Comparison of ENCODE assay signal across 17 cellular contexts in the genomic region with DNA sequence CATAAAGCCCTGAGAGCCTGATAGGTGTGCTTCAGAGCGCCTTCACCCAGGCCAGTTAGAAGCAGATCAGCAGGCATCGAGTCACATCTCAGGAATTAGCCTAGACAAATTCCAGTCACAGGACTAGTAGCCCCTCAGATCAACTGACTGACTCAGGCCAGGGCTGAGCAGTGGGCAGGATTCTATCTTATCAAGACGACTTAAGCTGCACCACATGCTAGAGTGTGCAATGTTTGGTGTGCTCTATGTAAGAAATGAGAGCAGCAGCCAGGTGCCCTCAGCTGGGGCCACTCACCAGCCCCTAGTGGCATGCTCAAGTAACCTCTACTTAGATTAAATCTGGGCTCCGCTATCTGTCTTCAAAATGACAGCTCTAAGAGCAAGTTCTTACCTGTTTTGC. TPM values are rescaled to one million over a fixed set of nuclear protein-coding genes. Genes with fewer than 3 reads are reported as not detected.
DNase-seq lines count a peak whose midpoint lies in the region; ATAC-seq and TF ChIP-seq lines count a peak whose summit lies in the region.
"Had no signal": no experiment of that assay in that cellular context is flagged by ENCODE, and none has a peak within 500 bp of the region (broad histone marks: within the 10 kb centered on the region; RNA-seq: fewer than 3 reads in every experiment).

No MANE protein-coding gene starts in this region.

- no peaks in the 10 kb centered on the region for H3K27me3 Mint-ChIP-seq in H9 (ENCODE audit: low read depth)
- H3K27me3 Mint-ChIP-seq: activated CD8-positive, alpha-beta T cell treated with anti-CD3 and anti-CD28 coated beads for 36 hours had no signal

- H3K56ac ChIP-seq in H9 (ENCODE audit: insufficient read length, low read depth, low read length), result no peak overlapping the region

- H4K8ac ChIP-seq in H9 (replicated peaks; ENCODE audit: insufficient read length, low read depth, low read length), result no peak overlapping the region

- H3K4me3 Mint-ChIP-seq in H9, result no peak overlapping the region
- H3K4me3 Mint-ChIP-seq: activated CD8-positive, alpha-beta T cell treated with anti-CD3 and anti-CD28 coated beads for 36 hours had no signal

- no peak overlapping the region for H3T11ph ChIP-seq in H9 (ENCODE audit: low read length)

- peak overlapping the region in 1 of 3 experiments; percentile 70; a peak in 1 of 7 replicates for H3K27ac Mint-ChIP-seq in H9
- H3K27ac Mint-ChIP-seq: activated CD8-positive, alpha-beta T cell treated with anti-CD3 and anti-CD28 coated beads for 36 hours; activated T-helper 2 cell treated with anti-CD3 and anti-CD28 coated beads, Interferon-gamma antibody, Interleukin-2, Interleukin-4, amounts not matched to agents 10 μg/mL and 5 μg/mL and 100 μg/mL, durations not matched to agents 14 hours and 24 hours and 36 hours had no signal

- H3K27ac ChIP-seq in AG04450 (ENCODE audit: low read depth, low read length) (no peak overlapping the region), H9 (ENCODE audit: insufficient read length, low read depth, low read length) (no peak overlapping the region), WERI-Rb-1 (no peak overlapping the region), left lung (no peak overlapping the region), GM23248 (no peak overlapping the region)
- H3K27ac ChIP-seq: gastrocnemius medialis, psoas muscle had no signal

- H3F3A ChIP-seq in GM23248 (ENCODE audit: insufficient read depth), result no peaks in the 10 kb centered on the region

- WGBS in H9 (ENCODE audit: extremely low coverage, insufficient read length, low lambda C conversion rate), result no CpG with 5 or more reads among the region's 4 CpGs
- 80 to 90% methylated on average over 4 of the region's 4 CpGs for WGBS in GM23248 (ENCODE audit: low coverage in 1 of 2, low lambda C conversion rate in 2 of 2, missing lambda C conversion rate in 2 of 2), 2 experiments

- H3K4me3 ChIP-seq in AG04450 (ENCODE audit: low read depth, low read length) (no peak overlapping the region), WERI-Rb-1 (ENCODE audit: low read depth, low read length) (no peak overlapping the region), left lung (no peak overlapping the region), GM23248 (no peak overlapping the region)
- H3K4me3 ChIP-seq: gastrocnemius medialis, psoas muscle had no signal

- H2BK5ac ChIP-seq in H9 (ENCODE audit: insufficient read length, low read length), result no peak overlapping the region

- H3K27me3 ChIP-seq in AG04450 (ENCODE audit: control insufficient read depth, insufficient read depth, low read length) (no peaks in the 10 kb centered on the region), H9 (ENCODE audit: insufficient read depth, low read length) (no peaks in the 10 kb centered on the region), WERI-Rb-1 (ENCODE audit: insufficient read depth, low read depth, severe bottlenecking) (no peaks in the 10 kb centered on the region), left lung (no peaks in the 10 kb centered on the region), GM23248 (replicated peaks; ENCODE audit: insufficient read depth) (no peaks in the 10 kb centered on the region)
- H3K27me3 ChIP-seq: gastrocnemius medialis had no signal

- no peak overlapping the region for H2BK15ac ChIP-seq in H9 (ENCODE audit: low read depth, low read length)

- no peak overlapping the region for H2BK12ac ChIP-seq in H9 (ENCODE audit: insufficient read length, low read depth, low read length)

- ATAC-seq in left lung (no peak), HG03135 (IDR thresholded peaks at IDR 0.05; ENCODE audit: unreplicated experiment) (no peak)
- ATAC-seq: activated CD8-positive, alpha-beta T cell treated with anti-CD3 and anti-CD28 coated beads for 36 hours; gastrocnemius medialis; psoas muscle had no signal

- H2BK20ac ChIP-seq in H9 (ENCODE audit: low read depth, low read length, poor library complexity, severe bottlenecking), result no peak overlapping the region

- H3K36me3 ChIP-seq in WERI-Rb-1 (peaks cover 29% of the 10 kb centered on the region), left lung (peaks cover 0 to 66% of the 10 kb centered on the region in 2 donors), GM23248 (ENCODE audit: low read depth) (peaks cover 12% of the 10 kb centered on the region; the same call in 1 of the 2 replicates)

- H4K20me1 ChIP-seq in H9 (ENCODE audit: control insufficient read depth, insufficient read depth, insufficient read length) (no peaks in the 10 kb centered on the region), GM23248 (ENCODE audit: insufficient read depth) (no peaks in the 10 kb centered on the region)

- H2AFZ ChIP-seq in H9 (ENCODE audit: low read length), result no peak overlapping the region
- no peak overlapping the region for H2AFZ ChIP-seq in GM23248

- H2BK120ac ChIP-seq in H9 (ENCODE audit: low read depth, low read length, poor library complexity, severe bottlenecking), result no peak overlapping the region

- H3K14ac ChIP-seq in H9 (ENCODE audit: insufficient read depth, low read length), result no peak overlapping the region

- intact Hi-C loops in left lung (cut with DNase I), result no loop called here

- no peaks in the 10 kb centered on the region for H3K4me1 ChIP-seq in H9 (ENCODE audit: insufficient read depth, low read length)
- no peaks in the 10 kb centered on the region for H3K4me1 ChIP-seq in left lung
- H3K4me1 ChIP-seq in GM23248 (ENCODE audit: insufficient read depth), result no peaks in the 10 kb centered on the region
- H3K4me1 ChIP-seq: gastrocnemius medialis, psoas muscle had no signal

- H3K36me3 Mint-ChIP-seq in H9 (ENCODE audit: insufficient read depth in 1 of 3, low read depth in 3 of 3), result peaks cover 2 to 19% (median 11%) of the 10 kb centered on the region in 3 experiments

- H3K4ac ChIP-seq in H9 (ENCODE audit: low read depth, low read length), result no peak overlapping the region

- in situ Hi-C loops in GM23248 (cut with MboI), result loop anchor here (10.0 kb wide), 1 partner anchor 136 kb away; no protein-coding TSS in a partner anchor

- H3K9ac ChIP-seq in H9 (ENCODE audit: extremely low read depth, insufficient read length, low read length) (no peak overlapping the region), GM23248 (no peak overlapping the region)

- peak; percentile 10 for DNase-seq in AG04450 (ENCODE audit: low read depth, low spot score)
- DNase-seq in H9, result no peak
- DNase-seq in WERI-Rb-1, result peak; percentile 43
- peak; percentile 39 for DNase-seq in iPS-NIHi7 (ENCODE audit: extremely low spot score)
- DNase-seq in left lung, result no peak
- DNase-seq in GM23248, result no peak
- DNase-seq in H4 (ENCODE audit: low spot score), result no peak
- DNase-seq: activated CD8-positive, alpha-beta T cell treated with anti-CD3 and anti-CD28 coated beads for 36 hours; aorta; gastrocnemius medialis; NCI-H1417 treated with DMSO at 0.1 percent for 48 hours; NCI-H526; psoas muscle; SHP77; T-helper 9 cell had no signal

- no peak overlapping the region for H3K4me2 ChIP-seq in H9 (ENCODE audit: insufficient read depth, insufficient read length, low read length)
- H3K4me2 ChIP-seq in GM23248 (ENCODE audit: unreplicated experiment), result no peak overlapping the region

- no peak overlapping the region for H2AK5ac ChIP-seq in H9 (ENCODE audit: insufficient read length, low read length)

- H3K79me2 ChIP-seq in H9 (ENCODE audit: insufficient read depth, low read length) (no peaks in the 10 kb centered on the region), GM23248 (ENCODE audit: insufficient read depth) (no peaks in the 10 kb centered on the region)

- no peak for TF ChIP-seq CTCF in AG04450 (IDR thresholded peaks at IDR 0.05; ENCODE audit: low read depth, low read length)
- TF ChIP-seq CTCF in H9 (conservative IDR thresholded peaks at IDR 0.05), result peak; percentile 59
- TF ChIP-seq CTCF in WERI-Rb-1 (IDR thresholded peaks at IDR 0.05; ENCODE audit: low read depth, low read length), result peak; percentile 48
- TF ChIP-seq CTCF in left lung (IDR thresholded peaks at IDR 0.05), result no peak

- no peak overlapping the region for H3K18ac ChIP-seq in H9 (ENCODE audit: insufficient read length, low read depth, low read length)

- POLR2A ChIA-PET in AG04450 (lab: Yijun Ruan, JAX), result no interaction called here

- no peaks in the 10 kb centered on the region for H3K79me1 ChIP-seq in H9 (ENCODE audit: insufficient read depth, low read depth, low read length, poor library complexity, severe bottlenecking)

- H4K5ac ChIP-seq in H9 (ENCODE audit: insufficient read length, low read depth, low read length), result no peak overlapping the region

- no peaks in the 10 kb centered on the region for H3K23me2 ChIP-seq in H9 (ENCODE audit: insufficient read length, low read depth, low read length, poor library complexity, severe bottlenecking)

- no peaks in the 10 kb centered on the region for H3K9me3 Mint-ChIP-seq in H9
- H3K9me3 Mint-ChIP-seq: activated CD8-positive, alpha-beta T cell treated with anti-CD3 and anti-CD28 coated beads for 36 hours; activated T-helper 2 cell treated with anti-CD3 and anti-CD28 coated beads, Interferon-gamma antibody, Interleukin-2, Interleukin-4, amounts not matched to agents 10 μg/mL and 5 μg/mL and 100 μg/mL, durations not matched to agents 14 hours and 24 hours and 36 hours had no signal

- H3K23ac ChIP-seq in H9 (ENCODE audit: insufficient read length, low read depth, low read length), result no peak overlapping the region

- H3K4me1 Mint-ChIP-seq in H9, result peaks cover 7 to 8% of the 10 kb centered on the region in 2 experiments

- H3K9me3 ChIP-seq in AG04450 (ENCODE audit: control insufficient read depth, insufficient read depth, low read length) (no peaks in the 10 kb centered on the region), H9 (ENCODE audit: control insufficient read depth, low read depth, low read length) (no peaks in the 10 kb centered on the region), WERI-Rb-1 (ENCODE audit: severe bottlenecking) (no peaks in the 10 kb centered on the region), left lung (no peaks in the 10 kb centered on the region), GM23248 (ENCODE audit: low read depth) (no peaks in the 10 kb centered on the region)
- H3K9me3 ChIP-seq: gastrocnemius medialis, psoas muscle had no signal

- CTCF ChIA-PET in AG04450 (lab: Charles Lee), result interaction anchor here (1.0 to 4.3 kb wide), 3 partner anchors 10 to 581 kb away, joined by 4 to 23 read pairs (median 6); no protein-coding TSS in a partner anchor

- no peak overlapping the region for H4K91ac ChIP-seq in H9 (ENCODE audit: insufficient read length, low read depth, low read length)

- H3K9me2 ChIP-seq in GM23248 (ENCODE audit: insufficient read depth), result no peaks in the 10 kb centered on the region

RNA-seq across cellular contexts. Expression of gene NGB, which starts 19.7 kb away (rescaled TPM):
- polyA plus RNA-seq in AG04450 (2011; rRNA removed) (not detected in 2 replicates), GM23248 (2016; fragmentation: Nextera tagmentation; extraction: Ambion mirVana) (not detected in 2 replicates)
- polyA minus RNA-seq in AG04450 (2011; rRNA and poly(A)+ RNA removed), result not detected in 2 replicates
- total RNA-seq in H9 (2021) (0.11 and 0.26 TPM in 2 replicates), left lung (not detected)
- total RNA-seq in GM23248 (2014; rRNA removed; shearing (Covaris generic)), result not detected in 2 replicates
- not detected in 2 replicates for total RNA-seq in H4 (2014; rRNA removed; shearing (Covaris generic))
- total RNA-seq: activated CD8-positive, alpha-beta T cell treated with anti-CD3 and anti-CD28 coated beads for 36 hours; activated T-helper 2 cell treated with anti-CD3 and anti-CD28 coated beads, Interferon-gamma antibody, Interleukin-2, Interleukin-4, amounts not matched to agents 10 μg/mL and 5 μg/mL and 100 μg/mL, durations not matched to agents 14 hours and 24 hours and 36 hours; aorta; gastrocnemius medialis; psoas muscle had no signal
- polyA plus RNA-seq: aorta had no signal

RNA-seq across cellular contexts. Expression of gene POMT2, which starts 30.0 kb away (rescaled TPM):
- polyA plus RNA-seq in AG04450 (2011; rRNA removed), result 11.0 and 17.2 TPM in 2 replicates
- polyA minus RNA-seq in AG04450 (2011; rRNA and poly(A)+ RNA removed), result 24.1 and 31.8 TPM in 2 replicates
- 19.9 and 25.2 TPM in 2 replicates for total RNA-seq in H9 (2021)
- 10 to 100 TPM; 29.3 to 32.8 TPM for total RNA-seq in left lung
- total RNA-seq in GM23248 (2014; rRNA removed; shearing (Covaris generic)), result 21.0 and 28.3 TPM in 2 replicates
- polyA plus RNA-seq in GM23248 (2016; fragmentation: Nextera tagmentation; extraction: Ambion mirVana), result 18.0 and 20.7 TPM in 2 replicates
- 8.6 and 13.7 TPM in 2 replicates for total RNA-seq in H4 (2014; rRNA removed; shearing (Covaris generic))

RNA-seq across cellular contexts. Expression of gene GSTZ1, which starts 30.1 kb away (rescaled TPM):
- 12.4 and 16.8 TPM in 2 replicates for polyA plus RNA-seq in AG04450 (2011; rRNA removed)
- polyA minus RNA-seq in AG04450 (2011; rRNA and poly(A)+ RNA removed), result 11.0 and 15.8 TPM in 2 replicates
- total RNA-seq in H9 (2021), result 38.6 and 42.3 TPM in 2 replicates
- 10 to 100 TPM; 11.6 to 13.6 TPM for total RNA-seq in left lung
- total RNA-seq in GM23248 (2014; rRNA removed; shearing (Covaris generic)), result 26.1 and 26.2 TPM in 2 replicates
- polyA plus RNA-seq in GM23248 (2016; fragmentation: Nextera tagmentation; extraction: Ambion mirVana), result 9.7 and 14.9 TPM in 2 replicates
- 72.0 and 76.1 TPM in 2 replicates for total RNA-seq in H4 (2014; rRNA removed; shearing (Covaris generic))

Comparison
In these comparisons a context has a peak if more than half of its experiments do, and no peak if none do; other contexts are left out.
1. DNase-seq: peak in AG04450 (single experiment), WERI-Rb-1 (single experiment) and iPS-NIHi7 (single experiment); none in H9 (single experiment), left lung (0 of 2), GM23248 (single experiment) and H4 (single experiment).
2. CTCF ChIP-seq: peak in H9 (single experiment) and WERI-Rb-1 (single experiment); none in AG04450 (single experiment) and left lung (0 of 2).